Comparison of ENCODE assay signal across 1 cellular context in the genomic region with DNA sequence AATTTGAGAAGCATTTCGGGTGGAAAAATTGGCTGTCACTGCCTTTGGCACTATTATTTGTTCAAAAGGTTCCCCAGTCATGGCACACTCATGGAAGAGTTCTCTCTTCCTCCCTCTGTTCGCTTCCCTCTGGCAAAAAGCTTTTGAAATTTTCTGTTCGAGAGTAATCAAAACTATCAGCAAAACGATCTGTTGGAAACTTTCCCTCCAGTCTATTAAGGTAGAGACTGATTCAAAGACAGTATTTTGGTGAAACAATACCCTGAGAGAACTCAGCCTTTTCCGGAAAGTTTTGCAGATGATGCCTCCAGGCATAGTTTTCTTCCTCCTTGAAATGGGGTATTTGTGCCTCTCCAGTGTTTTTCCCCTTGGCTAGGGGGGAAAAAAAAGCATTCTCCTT.
TF ChIP-seq lines count a peak whose summit lies in the region.

No MANE protein-coding gene starts in this region.

TF ChIP-seq in HCT116, 20 proteins besides CTCF, POLR2A, EP300 and RAD21 (continued from another document):
- TF ChIP-seq, protein P1, sequence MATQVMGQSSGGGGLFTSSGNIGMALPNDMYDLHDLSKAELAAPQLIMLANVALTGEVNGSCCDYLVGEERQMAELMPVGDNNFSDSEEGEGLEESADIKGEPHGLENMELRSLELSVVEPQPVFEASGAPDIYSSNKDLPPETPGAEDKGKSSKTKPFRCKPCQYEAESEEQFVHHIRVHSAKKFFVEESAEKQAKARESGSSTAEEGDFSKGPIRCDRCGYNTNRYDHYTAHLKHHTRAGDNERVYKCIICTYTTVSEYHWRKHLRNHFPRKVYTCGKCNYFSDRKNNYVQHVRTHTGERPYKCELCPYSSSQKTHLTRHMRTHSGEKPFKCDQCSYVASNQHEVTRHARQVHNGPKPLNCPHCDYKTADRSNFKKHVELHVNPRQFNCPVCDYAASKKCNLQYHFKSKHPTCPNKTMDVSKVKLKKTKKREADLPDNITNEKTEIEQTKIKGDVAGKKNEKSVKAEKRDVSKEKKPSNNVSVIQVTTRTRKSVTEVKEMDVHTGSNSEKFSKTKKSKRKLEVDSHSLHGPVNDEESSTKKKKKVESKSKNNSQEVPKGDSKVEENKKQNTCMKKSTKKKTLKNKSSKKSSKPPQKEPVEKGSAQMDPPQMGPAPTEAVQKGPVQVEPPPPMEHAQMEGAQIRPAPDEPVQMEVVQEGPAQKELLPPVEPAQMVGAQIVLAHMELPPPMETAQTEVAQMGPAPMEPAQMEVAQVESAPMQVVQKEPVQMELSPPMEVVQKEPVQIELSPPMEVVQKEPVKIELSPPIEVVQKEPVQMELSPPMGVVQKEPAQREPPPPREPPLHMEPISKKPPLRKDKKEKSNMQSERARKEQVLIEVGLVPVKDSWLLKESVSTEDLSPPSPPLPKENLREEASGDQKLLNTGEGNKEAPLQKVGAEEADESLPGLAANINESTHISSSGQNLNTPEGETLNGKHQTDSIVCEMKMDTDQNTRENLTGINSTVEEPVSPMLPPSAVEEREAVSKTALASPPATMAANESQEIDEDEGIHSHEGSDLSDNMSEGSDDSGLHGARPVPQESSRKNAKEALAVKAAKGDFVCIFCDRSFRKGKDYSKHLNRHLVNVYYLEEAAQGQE (IDR thresholded peaks at IDR 0.05; ENCODE audit: low read depth): no peak
- TF ChIP-seq FOSL1 (IDR thresholded peaks at IDR 0.05; ENCODE audit: low read depth): no peak
- TF ChIP-seq CEBPB (IDR thresholded peaks at IDR 0.05; ENCODE audit: low read depth): no peak
- TF ChIP-seq JUND (IDR thresholded peaks at IDR 0.05): no peak
- no peak for TF ChIP-seq YY1 (IDR thresholded peaks at IDR 0.05; ENCODE audit: extremely low read depth, insufficient replicate concordance, low read depth, low read length)
- TF ChIP-seq POLR2AphosphoS5 (IDR thresholded peaks at IDR 0.05; ENCODE audit: low read depth, low read length): no peak
- no peak for TF ChIP-seq CBX3 (IDR thresholded peaks at IDR 0.05; ENCODE audit: low read depth)
- TF ChIP-seq ELF1 (IDR thresholded peaks at IDR 0.05; ENCODE audit: borderline replicate concordance, low read depth): no peak
- TF ChIP-seq, protein P2, sequence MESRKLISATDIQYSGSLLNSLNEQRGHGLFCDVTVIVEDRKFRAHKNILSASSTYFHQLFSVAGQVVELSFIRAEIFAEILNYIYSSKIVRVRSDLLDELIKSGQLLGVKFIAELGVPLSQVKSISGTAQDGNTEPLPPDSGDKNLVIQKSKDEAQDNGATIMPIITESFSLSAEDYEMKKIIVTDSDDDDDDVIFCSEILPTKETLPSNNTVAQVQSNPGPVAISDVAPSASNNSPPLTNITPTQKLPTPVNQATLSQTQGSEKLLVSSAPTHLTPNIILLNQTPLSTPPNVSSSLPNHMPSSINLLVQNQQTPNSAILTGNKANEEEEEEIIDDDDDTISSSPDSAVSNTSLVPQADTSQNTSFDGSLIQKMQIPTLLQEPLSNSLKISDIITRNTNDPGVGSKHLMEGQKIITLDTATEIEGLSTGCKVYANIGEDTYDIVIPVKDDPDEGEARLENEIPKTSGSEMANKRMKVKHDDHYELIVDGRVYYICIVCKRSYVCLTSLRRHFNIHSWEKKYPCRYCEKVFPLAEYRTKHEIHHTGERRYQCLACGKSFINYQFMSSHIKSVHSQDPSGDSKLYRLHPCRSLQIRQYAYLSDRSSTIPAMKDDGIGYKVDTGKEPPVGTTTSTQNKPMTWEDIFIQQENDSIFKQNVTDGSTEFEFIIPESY (IDR thresholded peaks at IDR 0.05; ENCODE audit: extremely low read depth, insufficient replicate concordance, low read length): no peak
- TF ChIP-seq EZH2phosphoT487 (IDR thresholded peaks at IDR 0.05; ENCODE audit: borderline replicate concordance): no peak
